Comparison of ENCODE assay signal across 1 cellular context in the genomic region with DNA sequence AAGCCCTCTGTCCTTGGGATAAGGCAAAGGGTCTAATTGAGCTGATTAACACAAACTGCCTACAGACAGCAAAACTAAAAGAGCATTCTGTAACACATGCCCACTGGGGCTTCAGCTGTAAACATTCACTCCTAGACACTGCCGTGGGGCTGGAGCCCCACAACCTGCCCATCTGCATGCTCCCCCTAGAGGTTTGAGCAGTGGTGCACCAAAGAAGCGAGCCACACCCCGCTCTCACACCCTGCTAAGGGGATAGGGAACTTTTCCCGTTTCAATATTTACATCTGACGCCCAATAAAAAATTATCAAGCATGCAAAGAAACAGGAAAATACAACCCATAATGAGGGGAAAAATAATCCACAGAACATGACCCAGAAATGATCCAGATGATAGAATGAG.
TF ChIP-seq lines count a peak whose summit lies in the region.

No MANE protein-coding gene starts in this region.

TF ChIP-seq in A549, 52 proteins besides CTCF, POLR2A, EP300 and RAD21 (continued from another document):
- TF ChIP-seq, protein P1, sequence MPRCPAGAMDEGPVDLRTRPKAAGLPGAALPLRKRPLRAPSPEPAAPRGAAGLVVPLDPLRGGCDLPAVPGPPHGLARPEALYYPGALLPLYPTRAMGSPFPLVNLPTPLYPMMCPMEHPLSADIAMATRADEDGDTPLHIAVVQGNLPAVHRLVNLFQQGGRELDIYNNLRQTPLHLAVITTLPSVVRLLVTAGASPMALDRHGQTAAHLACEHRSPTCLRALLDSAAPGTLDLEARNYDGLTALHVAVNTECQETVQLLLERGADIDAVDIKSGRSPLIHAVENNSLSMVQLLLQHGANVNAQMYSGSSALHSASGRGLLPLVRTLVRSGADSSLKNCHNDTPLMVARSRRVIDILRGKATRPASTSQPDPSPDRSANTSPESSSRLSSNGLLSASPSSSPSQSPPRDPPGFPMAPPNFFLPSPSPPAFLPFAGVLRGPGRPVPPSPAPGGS (IDR thresholded peaks at IDR 0.05), result no peak
- TF ChIP-seq ZFP36 (IDR thresholded peaks at IDR 0.05; ENCODE audit: borderline replicate concordance, partially characterized antibody) (no peak), RARB (CRISPR knock-in tag; IDR thresholded peaks at IDR 0.05) (no peak), NR3C1 (IDR thresholded peaks at IDR 0.05) (no peak)
- TF ChIP-seq, protein P2, sequence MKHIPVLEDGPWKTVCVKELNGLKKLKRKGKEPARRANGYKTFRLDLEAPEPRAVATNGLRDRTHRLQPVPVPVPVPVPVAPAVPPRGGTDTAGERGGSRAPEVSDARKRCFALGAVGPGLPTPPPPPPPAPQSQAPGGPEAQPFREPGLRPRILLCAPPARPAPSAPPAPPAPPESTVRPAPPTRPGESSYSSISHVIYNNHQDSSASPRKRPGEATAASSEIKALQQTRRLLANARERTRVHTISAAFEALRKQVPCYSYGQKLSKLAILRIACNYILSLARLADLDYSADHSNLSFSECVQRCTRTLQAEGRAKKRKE (CRISPR knock-in tag; IDR thresholded peaks at IDR 0.05; ENCODE audit: low read depth), result no peak
TF ChIP-seq in A549: peak in this region for 0.
